ENCODE assay signal across 1 cellular context in the genomic region with DNA sequence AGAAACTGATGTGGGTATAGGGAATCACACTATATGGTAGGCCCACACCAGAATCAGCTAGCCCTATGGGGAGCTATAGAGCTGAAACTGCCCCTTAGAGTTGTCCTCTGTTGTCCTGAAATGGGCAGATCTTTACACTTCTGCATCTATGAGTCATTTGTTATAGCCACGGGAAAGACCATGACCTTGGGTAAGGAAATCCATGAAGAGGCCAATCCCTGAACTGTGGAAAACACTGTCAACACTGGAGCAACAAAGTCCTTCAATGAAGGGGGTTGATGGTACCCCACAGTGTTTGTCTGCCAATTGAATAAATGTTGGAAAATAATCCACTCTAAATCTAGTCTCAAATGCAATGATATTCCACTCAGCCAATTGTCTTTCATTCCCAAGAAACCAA.
TF ChIP-seq lines count a peak whose summit lies in the region.

No MANE protein-coding gene starts in this region.

TF ChIP-seq in HepG2, 621 proteins besides CTCF, POLR2A, EP300 and RAD21:
- TF ChIP-seq LRRFIP1 (CRISPR knock-in tag; conservative IDR thresholded peaks at IDR 0.05) (no peak), ZNF644 (CRISPR knock-in tag; IDR thresholded peaks at IDR 0.05; ENCODE audit: low read depth) (peak; percentile 80), RXRB (CRISPR knock-in tag; IDR thresholded peaks at IDR 0.05; ENCODE audit: borderline replicate concordance) (0 out of 2 replicates have a peak, but pooled peaks have one; percentile 27), TP53 (CRISPR knock-in tag; conservative IDR thresholded peaks at IDR 0.05) (no peak), SALL1 (CRISPR knock-in tag; IDR thresholded peaks at IDR 0.05) (peak; percentile 11; the same call in 1 of the 2 replicates), HMG20A (CRISPR knock-in tag; IDR thresholded peaks at IDR 0.05; ENCODE audit: borderline replicate concordance) (peak; percentile 23; the same call in 1 of the 2 replicates), ZSCAN12 (CRISPR knock-in tag; IDR thresholded peaks at IDR 0.05) (no peak), FOXA3 (CRISPR knock-in tag; IDR thresholded peaks at IDR 0.05) (peak; percentile 43; the same call in 1 of the 2 replicates), BATF2 (CRISPR knock-in tag; IDR thresholded peaks at IDR 0.05) (no peak), GABPA (IDR thresholded peaks at IDR 0.05; ENCODE audit: low read depth, low read length) (no peak), GABPA (CRISPR knock-in tag; IDR thresholded peaks at IDR 0.05; ENCODE audit: low read depth) (0 out of 2 replicates have a peak, but pooled peaks have one; percentile 13), NFE2L2 (IDR thresholded peaks at IDR 0.05; ENCODE audit: low read length) (no peak), SAP130 (CRISPR knock-in tag; IDR thresholded peaks at IDR 0.05; ENCODE audit: low read depth) (0 out of 2 replicates have a peak, but pooled peaks have one; percentile 23), SOX5 (CRISPR knock-in tag; IDR thresholded peaks at IDR 0.05; ENCODE audit: borderline replicate concordance) (peak; percentile 38; the same call in 1 of the 2 replicates), PLRG1 (conservative IDR thresholded peaks at IDR 0.05) (no peak), FOXP1 (IDR thresholded peaks at IDR 0.05) (no peak), FOXP1 (CRISPR knock-in tag; IDR thresholded peaks at IDR 0.05) (peak; percentile 76), FOXK1 (CRISPR knock-in tag; IDR thresholded peaks at IDR 0.05; ENCODE audit: borderline replicate concordance, low read depth) (0 out of 2 replicates have a peak, but pooled peaks have one; percentile 48), ZNF629 (CRISPR knock-in tag; conservative IDR thresholded peaks at IDR 0.05) (peak; percentile 32; the same call in 1 of the 2 replicates), MIXL1 (CRISPR knock-in tag; IDR thresholded peaks at IDR 0.05) (0 out of 2 replicates have a peak, but pooled peaks have one; percentile 25), SOX6 (IDR thresholded peaks at IDR 0.05) (no peak), SOX6 (CRISPR knock-in tag; IDR thresholded peaks at IDR 0.05) (0 out of 2 replicates have a peak, but pooled peaks have one; percentile 17), PAXIP1 (CRISPR knock-in tag; conservative IDR thresholded peaks at IDR 0.05) (peak; percentile 51), SMC3 (IDR thresholded peaks at IDR 0.05; ENCODE audit: low read length) (no peak), FOSL2 (CRISPR knock-in tag; IDR thresholded peaks at IDR 0.05) (peak; percentile 88), KLF9 (CRISPR knock-in tag; IDR thresholded peaks at IDR 0.05; ENCODE audit: low read depth) (no peak), MIER3 (CRISPR knock-in tag; IDR thresholded peaks at IDR 0.05; ENCODE audit: borderline replicate concordance) (no peak), RFXAP (CRISPR knock-in tag; IDR thresholded peaks at IDR 0.05; ENCODE audit: borderline replicate concordance) (no peak), POGZ (CRISPR knock-in tag; IDR thresholded peaks at IDR 0.05) (peak; percentile 36; the same call in 1 of the 2 replicates), XRCC5 (optimal IDR thresholded peaks at IDR 0.05; ENCODE audit: low read length) (no peak), DMTF1 (CRISPR knock-in tag; IDR thresholded peaks at IDR 0.05) (no peak), NR2F1 (CRISPR knock-in tag; IDR thresholded peaks at IDR 0.05) (0 out of 4 replicates have a peak, but pooled peaks of 1 of the 2 experiments have one; percentile 46), RARA (CRISPR knock-in tag; IDR thresholded peaks at IDR 0.05) (peak; percentile 68), GATAD2A (CRISPR knock-in tag; IDR thresholded peaks at IDR 0.05) (0 out of 2 replicates have a peak, but pooled peaks have one; percentile 38), CCAR2 (optimal IDR thresholded peaks at IDR 0.05; ENCODE audit: low read depth, low read length) (no peak)
- TF ChIP-seq, protein P1, sequence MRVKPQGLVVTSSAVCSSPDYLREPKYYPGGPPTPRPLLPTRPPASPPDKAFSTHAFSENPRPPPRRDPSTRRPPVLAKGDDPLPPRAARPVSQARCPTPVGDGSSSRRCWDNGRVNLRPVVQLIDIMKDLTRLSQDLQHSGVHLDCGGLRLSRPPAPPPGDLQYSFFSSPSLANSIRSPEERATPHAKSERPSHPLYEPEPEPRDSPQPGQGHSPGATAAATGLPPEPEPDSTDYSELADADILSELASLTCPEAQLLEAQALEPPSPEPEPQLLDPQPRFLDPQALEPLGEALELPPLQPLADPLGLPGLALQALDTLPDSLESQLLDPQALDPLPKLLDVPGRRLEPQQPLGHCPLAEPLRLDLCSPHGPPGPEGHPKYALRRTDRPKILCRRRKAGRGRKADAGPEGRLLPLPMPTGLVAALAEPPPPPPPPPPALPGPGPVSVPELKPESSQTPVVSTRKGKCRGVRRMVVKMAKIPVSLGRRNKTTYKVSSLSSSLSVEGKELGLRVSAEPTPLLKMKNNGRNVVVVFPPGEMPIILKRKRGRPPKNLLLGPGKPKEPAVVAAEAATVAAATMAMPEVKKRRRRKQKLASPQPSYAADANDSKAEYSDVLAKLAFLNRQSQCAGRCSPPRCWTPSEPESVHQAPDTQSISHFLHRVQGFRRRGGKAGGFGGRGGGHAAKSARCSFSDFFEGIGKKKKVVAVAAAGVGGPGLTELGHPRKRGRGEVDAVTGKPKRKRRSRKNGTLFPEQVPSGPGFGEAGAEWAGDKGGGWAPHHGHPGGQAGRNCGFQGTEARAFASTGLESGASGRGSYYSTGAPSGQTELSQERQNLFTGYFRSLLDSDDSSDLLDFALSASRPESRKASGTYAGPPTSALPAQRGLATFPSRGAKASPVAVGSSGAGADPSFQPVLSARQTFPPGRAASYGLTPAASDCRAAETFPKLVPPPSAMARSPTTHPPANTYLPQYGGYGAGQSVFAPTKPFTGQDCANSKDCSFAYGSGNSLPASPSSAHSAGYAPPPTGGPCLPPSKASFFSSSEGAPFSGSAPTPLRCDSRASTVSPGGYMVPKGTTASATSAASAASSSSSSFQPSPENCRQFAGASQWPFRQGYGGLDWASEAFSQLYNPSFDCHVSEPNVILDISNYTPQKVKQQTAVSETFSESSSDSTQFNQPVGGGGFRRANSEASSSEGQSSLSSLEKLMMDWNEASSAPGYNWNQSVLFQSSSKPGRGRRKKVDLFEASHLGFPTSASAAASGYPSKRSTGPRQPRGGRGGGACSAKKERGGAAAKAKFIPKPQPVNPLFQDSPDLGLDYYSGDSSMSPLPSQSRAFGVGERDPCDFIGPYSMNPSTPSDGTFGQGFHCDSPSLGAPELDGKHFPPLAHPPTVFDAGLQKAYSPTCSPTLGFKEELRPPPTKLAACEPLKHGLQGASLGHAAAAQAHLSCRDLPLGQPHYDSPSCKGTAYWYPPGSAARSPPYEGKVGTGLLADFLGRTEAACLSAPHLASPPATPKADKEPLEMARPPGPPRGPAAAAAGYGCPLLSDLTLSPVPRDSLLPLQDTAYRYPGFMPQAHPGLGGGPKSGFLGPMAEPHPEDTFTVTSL (CRISPR knock-in tag; IDR thresholded peaks at IDR 0.05; ENCODE audit: borderline replicate concordance), result peak; percentile 81; the same call in 1 of the 2 replicates
- TF ChIP-seq, protein P2, sequence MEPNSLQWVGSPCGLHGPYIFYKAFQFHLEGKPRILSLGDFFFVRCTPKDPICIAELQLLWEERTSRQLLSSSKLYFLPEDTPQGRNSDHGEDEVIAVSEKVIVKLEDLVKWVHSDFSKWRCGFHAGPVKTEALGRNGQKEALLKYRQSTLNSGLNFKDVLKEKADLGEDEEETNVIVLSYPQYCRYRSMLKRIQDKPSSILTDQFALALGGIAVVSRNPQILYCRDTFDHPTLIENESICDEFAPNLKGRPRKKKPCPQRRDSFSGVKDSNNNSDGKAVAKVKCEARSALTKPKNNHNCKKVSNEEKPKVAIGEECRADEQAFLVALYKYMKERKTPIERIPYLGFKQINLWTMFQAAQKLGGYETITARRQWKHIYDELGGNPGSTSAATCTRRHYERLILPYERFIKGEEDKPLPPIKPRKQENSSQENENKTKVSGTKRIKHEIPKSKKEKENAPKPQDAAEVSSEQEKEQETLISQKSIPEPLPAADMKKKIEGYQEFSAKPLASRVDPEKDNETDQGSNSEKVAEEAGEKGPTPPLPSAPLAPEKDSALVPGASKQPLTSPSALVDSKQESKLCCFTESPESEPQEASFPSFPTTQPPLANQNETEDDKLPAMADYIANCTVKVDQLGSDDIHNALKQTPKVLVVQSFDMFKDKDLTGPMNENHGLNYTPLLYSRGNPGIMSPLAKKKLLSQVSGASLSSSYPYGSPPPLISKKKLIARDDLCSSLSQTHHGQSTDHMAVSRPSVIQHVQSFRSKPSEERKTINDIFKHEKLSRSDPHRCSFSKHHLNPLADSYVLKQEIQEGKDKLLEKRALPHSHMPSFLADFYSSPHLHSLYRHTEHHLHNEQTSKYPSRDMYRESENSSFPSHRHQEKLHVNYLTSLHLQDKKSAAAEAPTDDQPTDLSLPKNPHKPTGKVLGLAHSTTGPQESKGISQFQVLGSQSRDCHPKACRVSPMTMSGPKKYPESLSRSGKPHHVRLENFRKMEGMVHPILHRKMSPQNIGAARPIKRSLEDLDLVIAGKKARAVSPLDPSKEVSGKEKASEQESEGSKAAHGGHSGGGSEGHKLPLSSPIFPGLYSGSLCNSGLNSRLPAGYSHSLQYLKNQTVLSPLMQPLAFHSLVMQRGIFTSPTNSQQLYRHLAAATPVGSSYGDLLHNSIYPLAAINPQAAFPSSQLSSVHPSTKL (CRISPR knock-in tag; IDR thresholded peaks at IDR 0.05), result peak; percentile 66
- TF ChIP-seq, protein P3, sequence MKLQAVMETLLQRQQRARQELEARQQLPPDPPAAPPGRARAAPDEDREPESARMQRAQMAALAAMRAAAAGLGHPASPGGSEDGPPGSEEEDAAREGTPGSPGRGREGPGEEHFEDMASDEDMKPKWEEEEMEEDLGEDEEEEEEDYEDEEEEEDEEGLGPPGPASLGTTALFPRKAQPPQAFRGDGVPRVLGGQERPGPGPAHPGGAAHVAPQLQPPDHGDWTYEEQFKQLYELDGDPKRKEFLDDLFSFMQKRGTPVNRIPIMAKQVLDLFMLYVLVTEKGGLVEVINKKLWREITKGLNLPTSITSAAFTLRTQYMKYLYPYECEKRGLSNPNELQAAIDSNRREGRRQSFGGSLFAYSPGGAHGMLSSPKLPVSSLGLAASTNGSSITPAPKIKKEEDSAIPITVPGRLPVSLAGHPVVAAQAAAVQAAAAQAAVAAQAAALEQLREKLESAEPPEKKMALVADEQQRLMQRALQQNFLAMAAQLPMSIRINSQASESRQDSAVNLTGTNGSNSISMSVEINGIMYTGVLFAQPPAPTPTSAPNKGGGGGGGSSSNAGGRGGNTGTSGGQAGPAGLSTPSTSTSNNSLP (IDR thresholded peaks at IDR 0.05; ENCODE audit: low read depth, low read length), result 0 out of 2 replicates have a peak, but pooled peaks have one; percentile 18
